In genomic region chr6:113464959-113465358, GRCh38 we compare ENCODE assay signal across 11 cellular contexts.
A peak's percentile ranks its signal among the peaks of the same experiment; 100 is the strongest.
DNase-seq lines count a peak whose midpoint lies in the region; ATAC-seq, FAIRE-seq and TF ChIP-seq lines count a peak whose summit lies in the region.
"Had no signal": no experiment of that assay in that cellular context is flagged by ENCODE, and none has a peak within 500 bp of the region (broad histone marks: within the 10 kb centered on the region; RNA-seq: fewer than 3 reads in every experiment).

No MANE protein-coding gene starts in this region.

- no peaks in the 10 kb centered on the region for H3K9me3 ChIP-seq in A549
- H3K9me3 ChIP-seq: upper lobe of left lung had no signal

- CTCF ChIA-PET in A549 (lab: Yijun Ruan, JAX), result interaction anchor here (1.6 kb wide), 1 partner anchor 394 kb away, joined by 5 read pairs; no protein-coding TSS in a partner anchor

- TF ChIP-seq CTCF in A549 (IDR thresholded peaks at IDR 0.05), result no peak
- no peak for TF ChIP-seq CTCF in foreskin keratinocyte (conservative IDR thresholded peaks at IDR 0.05)

- no peak for FAIRE-seq in A549 (lab: Jason Lieb, UNC)

- TF ChIP-seq RAD21 in A549 (conservative IDR thresholded peaks at IDR 0.05 in 1 of 2, IDR thresholded peaks at IDR 0.05 in 1 of 2), result no peak; a peak in 1 of 5 replicates

- ATAC-seq in A549, result peak; percentile 54 to 75; a peak in 4 of 6 replicates
- ATAC-seq in SK-N-SH treated with all-trans-retinoic acid at 6 μM for 48 hours, result peak; percentile 47; the same call in 2 of the 3 replicates
- ATAC-seq in foreskin keratinocyte, result peak; percentile 92
- no peak for ATAC-seq in GM18907 (IDR thresholded peaks at IDR 0.05; ENCODE audit: unreplicated experiment)
- ATAC-seq in HG02852 (IDR thresholded peaks at IDR 0.05; ENCODE audit: unreplicated experiment), result no peak

- H3K4me2 ChIP-seq in A549, result peak overlapping the region; percentile 50

- POLR2A ChIA-PET in A549 (lab: Yijun Ruan, JAX), result no interaction called here

- DNase-seq in A549 (ENCODE audit: low read depth in 1 of 2, low spot score in 1 of 2) (peak; percentile 3 to 47), HPDE6-E6E7 (ENCODE audit: extremely low spot score) (peak; percentile 52), foreskin keratinocyte (peak; percentile 41 to 77), SK-N-DZ (ENCODE audit: low spot score) (no peak), Ammon's horn (ENCODE audit: low spot score) (no peak)
- DNase-seq: NCI-H1105 treated with DMSO at 0.1 percent for 48 hours, SHP77 treated with DMSO at 0.1 percent for 48 hours, upper lobe of left lung had no signal

- peaks cover 15% of the 10 kb centered on the region for H3K4me1 ChIP-seq in A549
- H3K4me1 ChIP-seq in foreskin keratinocyte, result peaks cover 14% of the 10 kb centered on the region
- H3K4me1 ChIP-seq: upper lobe of left lung had no signal

- no peaks in the 10 kb centered on the region for H3K27me3 ChIP-seq in foreskin keratinocyte
- H3K27me3 ChIP-seq: upper lobe of left lung had no signal

- no peak overlapping the region for H3K4me3 ChIP-seq in A549
- H3K4me3 ChIP-seq: upper lobe of left lung had no signal

- WGBS in A549 (ENCODE audit: missing lambda C conversion rate), result 11% methylated on average over 3 of the region's 3 CpGs

- no peak for TF ChIP-seq EP300 in A549 (IDR thresholded peaks at IDR 0.05)

- no peak for TF ChIP-seq POLR2A in A549 (IDR thresholded peaks at IDR 0.05; ENCODE audit: low read length)

- H3K27ac ChIP-seq in A549 (peak overlapping the region; percentile 56 to 76), foreskin keratinocyte (no peak overlapping the region)

TF ChIP-seq in A549, 52 proteins besides CTCF, POLR2A, EP300 and RAD21:
- TF ChIP-seq HOXB13 (CRISPR knock-in tag; IDR thresholded peaks at IDR 0.05; ENCODE audit: low read depth), result no peak
- peak; percentile 70 for TF ChIP-seq FOSL2 (IDR thresholded peaks at IDR 0.05)
- TF ChIP-seq FOSL2 (CRISPR knock-in tag; IDR thresholded peaks at IDR 0.05), result peak; percentile 76
- peak; percentile 53; the same call in 1 of the 2 replicates for TF ChIP-seq USF2 (IDR thresholded peaks at IDR 0.05)
- peak; percentile 14 to 69; a peak in 2 of 4 replicates for TF ChIP-seq CEBPB (IDR thresholded peaks at IDR 0.05)
- peak; percentile 44; the same call in 1 of the 2 replicates for TF ChIP-seq JUNB (IDR thresholded peaks at IDR 0.05)

TF ChIP-seq in SK-N-SH treated with all-trans-retinoic acid at 6 μM for 48 hours, 23 proteins besides CTCF, POLR2A, EP300 and RAD21:
- TF ChIP-seq ZFP30 (CRISPR knock-in tag; IDR thresholded peaks at IDR 0.05) (no peak), ISL1 (CRISPR knock-in tag; IDR thresholded peaks at IDR 0.05) (no peak), ZNF8 (CRISPR knock-in tag; IDR thresholded peaks at IDR 0.05) (no peak), RARB (CRISPR knock-in tag; IDR thresholded peaks at IDR 0.05) (no peak), OSR1 (CRISPR knock-in tag; IDR thresholded peaks at IDR 0.05) (no peak), ZNF70 (CRISPR knock-in tag; IDR thresholded peaks at IDR 0.05) (no peak), TOX (CRISPR knock-in tag; IDR thresholded peaks at IDR 0.05; ENCODE audit: borderline replicate concordance) (no peak), ZFP3 (CRISPR knock-in tag; IDR thresholded peaks at IDR 0.05) (no peak), PPARA (CRISPR knock-in tag; IDR thresholded peaks at IDR 0.05; ENCODE audit: borderline replicate concordance) (no peak), TSHZ2 (CRISPR knock-in tag; IDR thresholded peaks at IDR 0.05) (no peak), CSRNP3 (CRISPR knock-in tag; IDR thresholded peaks at IDR 0.05) (no peak), ZNF565 (CRISPR knock-in tag; conservative IDR thresholded peaks at IDR 0.05; ENCODE audit: low read depth) (no peak)

Comparison
In these comparisons a context has a peak if more than half of its experiments do, and no peak if none do; other contexts are left out.
1. ATAC-seq: peak in A549 (2 of 2), SK-N-SH treated with all-trans-retinoic acid at 6 μM for 48 hours (single experiment) and foreskin keratinocyte (single experiment); none in GM18907 (single experiment) and HG02852 (single experiment).
2. DNase-seq: peak in A549 (2 of 2), HPDE6-E6E7 (single experiment) and foreskin keratinocyte (2 of 2); none in SK-N-DZ (single experiment) and Ammon's horn (single experiment).